ENCODE assay signal across 16 cellular contexts in the genomic region with DNA sequence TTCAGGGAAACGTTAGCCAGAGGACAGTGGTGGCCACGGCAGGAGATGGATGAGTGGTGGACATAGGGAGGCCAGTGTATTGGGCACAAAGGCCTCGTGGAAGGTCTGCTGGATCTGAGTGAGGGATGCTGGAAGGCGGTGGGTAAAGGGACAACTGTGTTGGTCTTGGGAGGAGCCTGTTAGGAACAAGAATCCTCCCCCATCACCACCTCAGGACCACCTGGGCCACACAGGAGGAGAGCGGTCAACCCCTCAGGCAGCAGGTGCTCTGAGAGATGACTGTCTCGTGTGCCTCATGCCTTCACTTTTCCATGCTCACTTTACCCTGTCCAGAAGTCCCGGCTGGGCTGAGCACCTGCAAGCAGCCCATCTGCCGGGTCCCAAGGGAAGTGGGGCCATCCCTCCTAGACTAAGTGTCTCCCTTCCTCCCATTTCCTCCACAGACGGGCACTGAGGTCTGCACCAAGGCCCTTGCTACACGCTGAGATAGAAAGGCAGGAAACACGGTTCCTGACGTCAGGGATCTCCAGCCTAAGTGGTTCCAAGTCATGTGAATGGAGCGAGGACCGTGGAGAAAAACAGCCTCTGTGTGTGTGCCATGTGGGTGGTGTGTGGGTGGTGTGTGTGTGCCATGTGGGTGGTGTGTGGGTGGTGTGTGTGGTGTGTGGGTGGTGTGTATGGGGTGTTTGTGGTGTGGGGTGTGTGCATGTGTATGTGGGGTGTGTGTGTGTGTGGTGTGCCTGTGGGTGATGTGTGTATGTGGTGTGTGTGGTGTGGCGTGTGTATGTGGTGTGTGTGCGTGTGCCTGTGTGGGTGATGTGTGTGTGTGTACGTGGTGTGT. TPM values are rescaled to one million over a fixed set of nuclear protein-coding genes. Genes with fewer than 3 reads are reported as not detected.
DNase-seq lines count a peak whose midpoint lies in the region; ATAC-seq and TF ChIP-seq lines count a peak whose summit lies in the region.
"Had no signal": no experiment of that assay in that cellular context is flagged by ENCODE, and none has a peak within 500 bp of the region (broad histone marks: within the 10 kb centered on the region; RNA-seq: fewer than 3 reads in every experiment).

No MANE protein-coding gene starts in this region.

- H3K4me1 ChIP-seq in left lung = peaks cover 19 to 34% of the 10 kb centered on the region in 2 donors

- H3K4me3 ChIP-seq in left lung = no peak overlapping the region
- H3K4me3 ChIP-seq: A549, GM23338, stomach had no signal

- H3K9me3 Mint-ChIP-seq in activated CD4-positive, alpha-beta T cell treated with anti-CD3 and anti-CD28 coated beads, Interleukin-2, amount 10 ng/mL, durations not matched to agents 24 days and 14 days = no peaks in the 10 kb centered on the region
- no peaks in the 10 kb centered on the region for H3K9me3 Mint-ChIP-seq in activated naive CD8-positive, alpha-beta T cell treated with anti-CD3 and anti-CD28 coated beads, Interleukin-2, amount 50 U/mL, for 24 hours
- no peaks in the 10 kb centered on the region for H3K9me3 Mint-ChIP-seq in stimulated activated naive CD8-positive, alpha-beta T cell treated with anti-CD3 and anti-CD28 coated beads, Interleukin-15, amount 100 ng/mL, for 72 hours
- no peaks in the 10 kb centered on the region for H3K9me3 Mint-ChIP-seq in CD4-positive, alpha-beta T cell

- H3K27ac ChIP-seq in left lung = peak overlapping the region; percentile 2 to 83
- no peak overlapping the region for H3K27ac ChIP-seq in CD4-positive, alpha-beta T cell (ENCODE audit: low read depth, low read length)
- H3K27ac ChIP-seq: stomach had no signal

- DNase-seq in activated CD4-positive, alpha-beta T cell treated with anti-CD3 and anti-CD28 coated beads, Interleukin-2, amount 10 ng/mL, durations not matched to agents 24 days and 14 days = no peak
- DNase-seq in activated CD4-positive, alpha-beta T cell treated with anti-CD3 and anti-CD28 coated beads, Interleukin-2, amount 50 U/mL, for 1 hour = no peak
- DNase-seq in activated naive CD8-positive, alpha-beta T cell treated with anti-CD3 and anti-CD28 coated beads, Interleukin-2, amount 50 U/mL, for 24 hours = no peak
- peak in 1 of 2 donors; percentile 77 for DNase-seq in left lung
- no peak for DNase-seq in stimulated activated naive CD8-positive, alpha-beta T cell treated with anti-CD3 and anti-CD28 coated beads, Interleukin-15, amount 100 ng/mL, for 72 hours
- no peak for DNase-seq in NCI-H2029 treated with DMSO at 0.1 percent for 48 hours (lab: John Stamatoyannopoulos, UW)
- no peak for DNase-seq in CD4-positive, alpha-beta T cell
- DNase-seq: activated CD4-positive, alpha-beta T cell treated with anti-CD3 and anti-CD28 coated beads, Interleukin-2, amount 50 U/mL, for 4 hours; effector CD8-positive, alpha-beta T cell; Karpas-422; NCI-H526 treated with DMSO at 0.1 percent for 48 hours; right cardiac atrium; stomach had no signal

- no peak for ATAC-seq in activated naive CD8-positive, alpha-beta T cell treated with anti-CD3 and anti-CD28 coated beads, Interleukin-2, amount 50 U/mL, for 24 hours
- peak; percentile 5 for ATAC-seq in left lung
- peak; percentile 40 for ATAC-seq in stimulated activated naive CD8-positive, alpha-beta T cell treated with anti-CD3 and anti-CD28 coated beads, Interleukin-15, amount 100 ng/mL, for 72 hours
- ATAC-seq in CD4-positive, alpha-beta T cell (ENCODE audit: poor library complexity) = no peak
- ATAC-seq in GM21381 (IDR thresholded peaks at IDR 0.05; ENCODE audit: unreplicated experiment) = no peak
- ATAC-seq: A549 had no signal

- no peaks in the 10 kb centered on the region for H3K27me3 ChIP-seq in left lung
- H3K27me3 ChIP-seq in CD4-positive, alpha-beta T cell (ENCODE audit: control insufficient read depth, insufficient read depth, low read length) = no peaks in the 10 kb centered on the region
- H3K27me3 ChIP-seq: stomach had no signal

- POLR2A ChIA-PET in CD4-positive, alpha-beta T cell (lab: Charles Lee) = no interaction called here

- intact Hi-C loops in activated CD4-positive, alpha-beta T cell treated with anti-CD3 and anti-CD28 coated beads, Interleukin-2, amount 10 ng/mL, durations not matched to agents 24 days and 14 days (cut with micrococcal nuclease) = no loop called here
- intact Hi-C loops in left lung (cut with DNase I) = no loop called here
- intact Hi-C loops in CD4-positive, alpha-beta T cell (cut with DNase I, micrococcal nuclease) = no loop called here

- H3K36me3 Mint-ChIP-seq in activated CD4-positive, alpha-beta T cell treated with anti-CD3 and anti-CD28 coated beads, Interleukin-2, amount 10 ng/mL, durations not matched to agents 24 days and 14 days (ENCODE audit: low read depth) = no peaks in the 10 kb centered on the region
- no peaks in the 10 kb centered on the region for H3K36me3 Mint-ChIP-seq in activated naive CD8-positive, alpha-beta T cell treated with anti-CD3 and anti-CD28 coated beads, Interleukin-2, amount 50 U/mL, for 24 hours (ENCODE audit: low read depth)
- no peaks in the 10 kb centered on the region for H3K36me3 Mint-ChIP-seq in CD4-positive, alpha-beta T cell (ENCODE audit: low read depth)

- peak overlapping the region; percentile 75 for H3K27ac Mint-ChIP-seq in activated CD4-positive, alpha-beta T cell treated with anti-CD3 and anti-CD28 coated beads, Interleukin-2, amount 10 ng/mL, durations not matched to agents 24 days and 14 days
- peak overlapping the region; percentile 2 for H3K27ac Mint-ChIP-seq in activated naive CD8-positive, alpha-beta T cell treated with anti-CD3 and anti-CD28 coated beads, Interleukin-2, amount 50 U/mL, for 24 hours
- no peak overlapping the region for H3K27ac Mint-ChIP-seq in stimulated activated naive CD8-positive, alpha-beta T cell treated with anti-CD3 and anti-CD28 coated beads, Interleukin-15, amount 100 ng/mL, for 72 hours
- H3K27ac Mint-ChIP-seq in CD4-positive, alpha-beta T cell = no peak overlapping the region
- H3K27ac Mint-ChIP-seq: GM23338 had no signal

- no peaks in the 10 kb centered on the region for H3K9me3 ChIP-seq in left lung
- no peaks in the 10 kb centered on the region for H3K9me3 ChIP-seq in CD4-positive, alpha-beta T cell (ENCODE audit: control insufficient read depth, low read length)
- H3K9me3 ChIP-seq: A549, stomach had no signal

- TF ChIP-seq CTCF in left lung (IDR thresholded peaks at IDR 0.05) = no peak
- TF ChIP-seq CTCF in CD4-positive, alpha-beta T cell (IDR thresholded peaks at IDR 0.05) = no peak

- CTCF ChIA-PET in CD4-positive, alpha-beta T cell (lab: Charles Lee) = no interaction called here

- peaks cover 14% of the 10 kb centered on the region for H3K4me1 Mint-ChIP-seq in activated CD4-positive, alpha-beta T cell treated with anti-CD3 and anti-CD28 coated beads, Interleukin-2, amount 10 ng/mL, durations not matched to agents 24 days and 14 days
- H3K4me1 Mint-ChIP-seq in activated naive CD8-positive, alpha-beta T cell treated with anti-CD3 and anti-CD28 coated beads, Interleukin-2, amount 50 U/mL, for 24 hours = peaks cover 3% of the 10 kb centered on the region
- peaks cover 12% of the 10 kb centered on the region for H3K4me1 Mint-ChIP-seq in stimulated activated naive CD8-positive, alpha-beta T cell treated with anti-CD3 and anti-CD28 coated beads, Interleukin-15, amount 100 ng/mL, for 72 hours
- H3K4me1 Mint-ChIP-seq in CD4-positive, alpha-beta T cell (ENCODE audit: low read depth) = no peaks in the 10 kb centered on the region

- no peaks in the 10 kb centered on the region for H3K36me3 ChIP-seq in left lung
- H3K36me3 ChIP-seq: stomach had no signal

- H3K4me3 Mint-ChIP-seq in activated CD4-positive, alpha-beta T cell treated with anti-CD3 and anti-CD28 coated beads, Interleukin-2, amount 10 ng/mL, durations not matched to agents 24 days and 14 days = no peak overlapping the region
- no peak overlapping the region for H3K4me3 Mint-ChIP-seq in activated naive CD8-positive, alpha-beta T cell treated with anti-CD3 and anti-CD28 coated beads, Interleukin-2, amount 50 U/mL, for 24 hours
- H3K4me3 Mint-ChIP-seq in stimulated activated naive CD8-positive, alpha-beta T cell treated with anti-CD3 and anti-CD28 coated beads, Interleukin-15, amount 100 ng/mL, for 72 hours = no peak overlapping the region
- no peak overlapping the region for H3K4me3 Mint-ChIP-seq in CD4-positive, alpha-beta T cell
- H3K4me3 Mint-ChIP-seq: GM23338 had no signal

- peaks cover 8% of the 10 kb centered on the region for H3K27me3 Mint-ChIP-seq in activated CD4-positive, alpha-beta T cell treated with anti-CD3 and anti-CD28 coated beads, Interleukin-2, amount 10 ng/mL, durations not matched to agents 24 days and 14 days
- H3K27me3 Mint-ChIP-seq in activated naive CD8-positive, alpha-beta T cell treated with anti-CD3 and anti-CD28 coated beads, Interleukin-2, amount 50 U/mL, for 24 hours = peaks cover 4% of the 10 kb centered on the region
- peaks cover 12% of the 10 kb centered on the region for H3K27me3 Mint-ChIP-seq in stimulated activated naive CD8-positive, alpha-beta T cell treated with anti-CD3 and anti-CD28 coated beads, Interleukin-15, amount 100 ng/mL, for 72 hours
- peaks cover 9% of the 10 kb centered on the region for H3K27me3 Mint-ChIP-seq in CD4-positive, alpha-beta T cell

RNA-seq across cellular contexts. Expression of a gene that starts 47.8 kb away (rescaled TPM):
- 40.5 and 43.9 TPM in 2 replicates for total RNA-seq in activated CD4-positive, alpha-beta T cell treated with anti-CD3 and anti-CD28 coated beads, Interleukin-2, amount 10 ng/mL, durations not matched to agents 24 days and 14 days
- 1,000 to 10,000 TPM; 1,132 to 1,298 TPM for total RNA-seq in left lung
- total RNA-seq in CD4-positive, alpha-beta T cell = 10 to 100 TPM; 11.1 to 11.4 TPM

Comparison
In these comparisons a context has a peak if more than half of its experiments do, and no peak if none do; other contexts are left out.
1. H3K27ac Mint-ChIP-seq: peak in activated CD4-positive, alpha-beta T cell treated with anti-CD3 and anti-CD28 coated beads, Interleukin-2, amount 10 ng/mL, durations not matched to agents 24 days and 14 days (single experiment) and activated naive CD8-positive, alpha-beta T cell treated with anti-CD3 and anti-CD28 coated beads, Interleukin-2, amount 50 U/mL, for 24 hours (single experiment); none in stimulated activated naive CD8-positive, alpha-beta T cell treated with anti-CD3 and anti-CD28 coated beads, Interleukin-15, amount 100 ng/mL, for 72 hours (0 of 2) and CD4-positive, alpha-beta T cell (single experiment).
2. ATAC-seq: peak in left lung (single experiment) and stimulated activated naive CD8-positive, alpha-beta T cell treated with anti-CD3 and anti-CD28 coated beads, Interleukin-15, amount 100 ng/mL, for 72 hours (single experiment); none in activated naive CD8-positive, alpha-beta T cell treated with anti-CD3 and anti-CD28 coated beads, Interleukin-2, amount 50 U/mL, for 24 hours (single experiment), CD4-positive, alpha-beta T cell (single experiment) and GM21381 (single experiment).
3. RNA of a gene that starts 47.8 kb away (total RNA-seq): 1,132 to 1,298 TPM in left lung; 40.5 to 43.9 TPM in activated CD4-positive, alpha-beta T cell treated with anti-CD3 and anti-CD28 coated beads, Interleukin-2, amount 10 ng/mL, durations not matched to agents 24 days and 14 days and 11.1 to 11.4 TPM in CD4-positive, alpha-beta T cell; every median in the first group is over 10 times any median in the second.